ENCODE assay signal across 1 cellular context in genomic region chr11:46414466-46414796, GRCh38.
TF ChIP-seq lines count a peak whose summit lies in the region.

No MANE protein-coding gene starts in this region.

TF ChIP-seq in HEK293, 187 proteins besides CTCF, POLR2A, EP300 and RAD21 (continued from another document):
- no peak for TF ChIP-seq ZNF639 (tag by site-specific recombination; IDR thresholded peaks at IDR 0.05)
- TF ChIP-seq ZBTB8A (tag by site-specific recombination; IDR thresholded peaks at IDR 0.05): peak; percentile 59
- TF ChIP-seq, protein P1, sequence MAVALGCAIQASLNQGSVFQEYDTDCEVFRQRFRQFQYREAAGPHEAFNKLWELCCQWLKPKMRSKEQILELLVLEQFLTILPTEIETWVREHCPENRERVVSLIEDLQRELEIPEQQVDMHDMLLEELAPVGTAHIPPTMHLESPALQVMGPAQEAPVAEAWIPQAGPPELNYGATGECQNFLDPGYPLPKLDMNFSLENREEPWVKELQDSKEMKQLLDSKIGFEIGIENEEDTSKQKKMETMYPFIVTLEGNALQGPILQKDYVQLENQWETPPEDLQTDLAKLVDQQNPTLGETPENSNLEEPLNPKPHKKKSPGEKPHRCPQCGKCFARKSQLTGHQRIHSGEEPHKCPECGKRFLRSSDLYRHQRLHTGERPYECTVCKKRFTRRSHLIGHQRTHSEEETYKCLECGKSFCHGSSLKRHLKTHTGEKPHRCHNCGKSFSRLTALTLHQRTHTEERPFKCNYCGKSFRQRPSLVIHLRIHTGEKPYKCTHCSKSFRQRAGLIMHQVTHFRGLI (tag by site-specific recombination; IDR thresholded peaks at IDR 0.05): no peak
- TF ChIP-seq ZBTB48 (tag by site-specific recombination; IDR thresholded peaks at IDR 0.05): no peak
- no peak for TF ChIP-seq ZNF529 (tag by site-specific recombination; IDR thresholded peaks at IDR 0.05; ENCODE audit: insufficient replicate concordance)
- no peak for TF ChIP-seq ZNF544 (tag by site-specific recombination; IDR thresholded peaks at IDR 0.05)
- no peak for TF ChIP-seq WT1 (tag by site-specific recombination; IDR thresholded peaks at IDR 0.05)
- no peak for TF ChIP-seq ZSCAN23 (tag by site-specific recombination; IDR thresholded peaks at IDR 0.05)
- no peak for TF ChIP-seq MZF1 (tag by site-specific recombination; IDR thresholded peaks at IDR 0.05; ENCODE audit: borderline replicate concordance)
- no peak for TF ChIP-seq ZNF664 (tag by site-specific recombination; IDR thresholded peaks at IDR 0.05)
- TF ChIP-seq ZBTB49 (tag by site-specific recombination; IDR thresholded peaks at IDR 0.05; ENCODE audit: low read depth): no peak
- no peak for TF ChIP-seq SALL2 (tag by site-specific recombination; IDR thresholded peaks at IDR 0.05; ENCODE audit: borderline replicate concordance)
- no peak for TF ChIP-seq GLIS2 (tag by site-specific recombination; IDR thresholded peaks at IDR 0.05)
- no peak for TF ChIP-seq ZNF843 (tag by site-specific recombination; IDR thresholded peaks at IDR 0.05)
- no peak for TF ChIP-seq ZNF174 (tag by site-specific recombination; IDR thresholded peaks at IDR 0.05)
- no peak for TF ChIP-seq ZNF416 (tag by site-specific recombination; IDR thresholded peaks at IDR 0.05)
- no peak for TF ChIP-seq TCF7L2 (IDR thresholded peaks at IDR 0.05; ENCODE audit: borderline replicate concordance, low read depth, low read length)
- no peak for TF ChIP-seq ZNF132 (tag by site-specific recombination; IDR thresholded peaks at IDR 0.05; ENCODE audit: borderline replicate concordance)
- no peak for TF ChIP-seq ZFP37 (tag by site-specific recombination; IDR thresholded peaks at IDR 0.05)
- TF ChIP-seq ZNF394 (tag by site-specific recombination; IDR thresholded peaks at IDR 0.05; ENCODE audit: borderline replicate concordance): no peak
- TF ChIP-seq HOXA7 (CRISPR knock-in tag; IDR thresholded peaks at IDR 0.05; ENCODE audit: borderline replicate concordance): no peak
- TF ChIP-seq ZNF560 (tag by site-specific recombination; IDR thresholded peaks at IDR 0.05; ENCODE audit: borderline replicate concordance): no peak
- peak; percentile 40 for TF ChIP-seq ZFHX2 (tag by site-specific recombination; conservative IDR thresholded peaks at IDR 0.05)
- no peak for TF ChIP-seq ZNF37A (tag by site-specific recombination; IDR thresholded peaks at IDR 0.05)
- no peak for TF ChIP-seq ZNF660 (tag by site-specific recombination; IDR thresholded peaks at IDR 0.05)
- TF ChIP-seq SCRT1 (tag by site-specific recombination; IDR thresholded peaks at IDR 0.05; ENCODE audit: borderline replicate concordance): no peak
- TF ChIP-seq, protein P2, sequence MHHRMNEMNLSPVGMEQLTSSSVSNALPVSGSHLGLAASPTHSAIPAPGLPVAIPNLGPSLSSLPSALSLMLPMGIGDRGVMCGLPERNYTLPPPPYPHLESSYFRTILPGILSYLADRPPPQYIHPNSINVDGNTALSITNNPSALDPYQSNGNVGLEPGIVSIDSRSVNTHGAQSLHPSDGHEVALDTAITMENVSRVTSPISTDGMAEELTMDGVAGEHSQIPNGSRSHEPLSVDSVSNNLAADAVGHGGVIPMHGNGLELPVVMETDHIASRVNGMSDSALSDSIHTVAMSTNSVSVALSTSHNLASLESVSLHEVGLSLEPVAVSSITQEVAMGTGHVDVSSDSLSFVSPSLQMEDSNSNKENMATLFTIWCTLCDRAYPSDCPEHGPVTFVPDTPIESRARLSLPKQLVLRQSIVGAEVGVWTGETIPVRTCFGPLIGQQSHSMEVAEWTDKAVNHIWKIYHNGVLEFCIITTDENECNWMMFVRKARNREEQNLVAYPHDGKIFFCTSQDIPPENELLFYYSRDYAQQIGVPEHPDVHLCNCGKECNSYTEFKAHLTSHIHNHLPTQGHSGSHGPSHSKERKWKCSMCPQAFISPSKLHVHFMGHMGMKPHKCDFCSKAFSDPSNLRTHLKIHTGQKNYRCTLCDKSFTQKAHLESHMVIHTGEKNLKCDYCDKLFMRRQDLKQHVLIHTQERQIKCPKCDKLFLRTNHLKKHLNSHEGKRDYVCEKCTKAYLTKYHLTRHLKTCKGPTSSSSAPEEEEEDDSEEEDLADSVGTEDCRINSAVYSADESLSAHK (tag by site-specific recombination; IDR thresholded peaks at IDR 0.05): no peak
- TF ChIP-seq ZNF157 (tag by site-specific recombination; IDR thresholded peaks at IDR 0.05): no peak
- peak; percentile 38; the same call in 1 of the 2 replicates for TF ChIP-seq ZNF341 (tag by site-specific recombination; IDR thresholded peaks at IDR 0.05; ENCODE audit: low read depth)
- peak; percentile 93 for TF ChIP-seq ZIC2 (tag by site-specific recombination; IDR thresholded peaks at IDR 0.05)
- TF ChIP-seq ZNF610 (tag by site-specific recombination; IDR thresholded peaks at IDR 0.05; ENCODE audit: borderline replicate concordance): no peak
- no peak for TF ChIP-seq BCL11B (tag by site-specific recombination; IDR thresholded peaks at IDR 0.05; ENCODE audit: low read depth)
- TF ChIP-seq, protein P3, sequence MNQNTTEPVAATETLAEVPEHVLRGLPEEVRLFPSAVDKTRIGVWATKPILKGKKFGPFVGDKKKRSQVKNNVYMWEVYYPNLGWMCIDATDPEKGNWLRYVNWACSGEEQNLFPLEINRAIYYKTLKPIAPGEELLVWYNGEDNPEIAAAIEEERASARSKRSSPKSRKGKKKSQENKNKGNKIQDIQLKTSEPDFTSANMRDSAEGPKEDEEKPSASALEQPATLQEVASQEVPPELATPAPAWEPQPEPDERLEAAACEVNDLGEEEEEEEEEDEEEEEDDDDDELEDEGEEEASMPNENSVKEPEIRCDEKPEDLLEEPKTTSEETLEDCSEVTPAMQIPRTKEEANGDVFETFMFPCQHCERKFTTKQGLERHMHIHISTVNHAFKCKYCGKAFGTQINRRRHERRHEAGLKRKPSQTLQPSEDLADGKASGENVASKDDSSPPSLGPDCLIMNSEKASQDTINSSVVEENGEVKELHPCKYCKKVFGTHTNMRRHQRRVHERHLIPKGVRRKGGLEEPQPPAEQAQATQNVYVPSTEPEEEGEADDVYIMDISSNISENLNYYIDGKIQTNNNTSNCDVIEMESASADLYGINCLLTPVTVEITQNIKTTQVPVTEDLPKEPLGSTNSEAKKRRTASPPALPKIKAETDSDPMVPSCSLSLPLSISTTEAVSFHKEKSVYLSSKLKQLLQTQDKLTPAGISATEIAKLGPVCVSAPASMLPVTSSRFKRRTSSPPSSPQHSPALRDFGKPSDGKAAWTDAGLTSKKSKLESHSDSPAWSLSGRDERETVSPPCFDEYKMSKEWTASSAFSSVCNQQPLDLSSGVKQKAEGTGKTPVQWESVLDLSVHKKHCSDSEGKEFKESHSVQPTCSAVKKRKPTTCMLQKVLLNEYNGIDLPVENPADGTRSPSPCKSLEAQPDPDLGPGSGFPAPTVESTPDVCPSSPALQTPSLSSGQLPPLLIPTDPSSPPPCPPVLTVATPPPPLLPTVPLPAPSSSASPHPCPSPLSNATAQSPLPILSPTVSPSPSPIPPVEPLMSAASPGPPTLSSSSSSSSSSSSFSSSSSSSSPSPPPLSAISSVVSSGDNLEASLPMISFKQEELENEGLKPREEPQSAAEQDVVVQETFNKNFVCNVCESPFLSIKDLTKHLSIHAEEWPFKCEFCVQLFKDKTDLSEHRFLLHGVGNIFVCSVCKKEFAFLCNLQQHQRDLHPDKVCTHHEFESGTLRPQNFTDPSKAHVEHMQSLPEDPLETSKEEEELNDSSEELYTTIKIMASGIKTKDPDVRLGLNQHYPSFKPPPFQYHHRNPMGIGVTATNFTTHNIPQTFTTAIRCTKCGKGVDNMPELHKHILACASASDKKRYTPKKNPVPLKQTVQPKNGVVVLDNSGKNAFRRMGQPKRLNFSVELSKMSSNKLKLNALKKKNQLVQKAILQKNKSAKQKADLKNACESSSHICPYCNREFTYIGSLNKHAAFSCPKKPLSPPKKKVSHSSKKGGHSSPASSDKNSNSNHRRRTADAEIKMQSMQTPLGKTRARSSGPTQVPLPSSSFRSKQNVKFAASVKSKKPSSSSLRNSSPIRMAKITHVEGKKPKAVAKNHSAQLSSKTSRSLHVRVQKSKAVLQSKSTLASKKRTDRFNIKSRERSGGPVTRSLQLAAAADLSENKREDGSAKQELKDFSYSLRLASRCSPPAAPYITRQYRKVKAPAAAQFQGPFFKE (tag by site-specific recombination; IDR thresholded peaks at IDR 0.05; ENCODE audit: borderline replicate concordance): no peak
- no peak for TF ChIP-seq GLI2 (tag by site-specific recombination; IDR thresholded peaks at IDR 0.05; ENCODE audit: borderline replicate concordance, low read depth)
- TF ChIP-seq ZNF830 (tag by site-specific recombination; IDR thresholded peaks at IDR 0.05; ENCODE audit: low read depth): no peak
- TF ChIP-seq ZNF223 (tag by site-specific recombination; IDR thresholded peaks at IDR 0.05): no peak
- no peak for TF ChIP-seq ZNF626 (tag by site-specific recombination; IDR thresholded peaks at IDR 0.05)
- TF ChIP-seq, protein P4, sequence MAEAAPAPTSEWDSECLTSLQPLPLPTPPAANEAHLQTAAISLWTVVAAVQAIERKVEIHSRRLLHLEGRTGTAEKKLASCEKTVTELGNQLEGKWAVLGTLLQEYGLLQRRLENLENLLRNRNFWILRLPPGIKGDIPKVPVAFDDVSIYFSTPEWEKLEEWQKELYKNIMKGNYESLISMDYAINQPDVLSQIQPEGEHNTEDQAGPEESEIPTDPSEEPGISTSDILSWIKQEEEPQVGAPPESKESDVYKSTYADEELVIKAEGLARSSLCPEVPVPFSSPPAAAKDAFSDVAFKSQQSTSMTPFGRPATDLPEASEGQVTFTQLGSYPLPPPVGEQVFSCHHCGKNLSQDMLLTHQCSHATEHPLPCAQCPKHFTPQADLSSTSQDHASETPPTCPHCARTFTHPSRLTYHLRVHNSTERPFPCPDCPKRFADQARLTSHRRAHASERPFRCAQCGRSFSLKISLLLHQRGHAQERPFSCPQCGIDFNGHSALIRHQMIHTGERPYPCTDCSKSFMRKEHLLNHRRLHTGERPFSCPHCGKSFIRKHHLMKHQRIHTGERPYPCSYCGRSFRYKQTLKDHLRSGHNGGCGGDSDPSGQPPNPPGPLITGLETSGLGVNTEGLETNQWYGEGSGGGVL (tag by site-specific recombination; IDR thresholded peaks at IDR 0.05): peak; percentile 84
- TF ChIP-seq AEBP2 (tag by site-specific recombination; IDR thresholded peaks at IDR 0.05; ENCODE audit: borderline replicate concordance): no peak
- TF ChIP-seq ZNF548 (tag by site-specific recombination; IDR thresholded peaks at IDR 0.05): no peak
- no peak for TF ChIP-seq ZNF747 (tag by site-specific recombination; IDR thresholded peaks at IDR 0.05)
- TF ChIP-seq ZNF112 (tag by site-specific recombination; IDR thresholded peaks at IDR 0.05): no peak
- TF ChIP-seq, protein P5, sequence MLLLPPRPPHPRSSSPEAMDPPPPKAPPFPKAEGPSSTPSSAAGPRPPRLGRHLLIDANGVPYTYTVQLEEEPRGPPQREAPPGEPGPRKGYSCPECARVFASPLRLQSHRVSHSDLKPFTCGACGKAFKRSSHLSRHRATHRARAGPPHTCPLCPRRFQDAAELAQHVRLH (tag by site-specific recombination; IDR thresholded peaks at IDR 0.05): no peak
- no peak for TF ChIP-seq ZNF785 (tag by site-specific recombination; IDR thresholded peaks at IDR 0.05)
- TF ChIP-seq SP7 (tag by site-specific recombination; IDR thresholded peaks at IDR 0.05): 0 out of 2 replicates have a peak, but pooled peaks have one; percentile 11
- no peak for TF ChIP-seq ZXDB (tag by site-specific recombination; IDR thresholded peaks at IDR 0.05)
TF ChIP-seq in HEK293: peak in this region for 8.
